In genomic region chr10:6618340-6618739, GRCh38 we compare ENCODE assay signal across 29 cellular contexts.
"Had no signal": no experiment of that assay in that cellular context is flagged by ENCODE, and none has a peak within 500 bp of the region (broad histone marks: within the 10 kb centered on the region; RNA-seq: fewer than 3 reads in every experiment).

No MANE protein-coding gene starts in this region.

- H3K79me2 ChIP-seq: parathyroid adenoma had no signal

- DNase-seq: colonic mucosa; effector CD8-positive, alpha-beta T cell; endodermal cell; foreskin fibroblast; gastrocnemius medialis; head of caudate nucleus; mesenchymal stem cell; mucosa of descending colon; naive B cell; sigmoid colon; stimulated activated CD4-positive, alpha-beta T cell treated with anti-CD3 and anti-CD28 coated beads, Interleukin-2, amount 100 ng/mL, for 24 hours; stimulated activated CD4-positive, alpha-beta T cell treated with anti-CD3 and anti-CD28 coated beads, Interleukin-4, amount 100 ng/mL, for 24 hours; stimulated activated naive CD4-positive, alpha-beta T cell treated with Interleukin-2 at 50 U/mL for 16 hours; upper lobe of right lung; uterus had no signal

- H3K9ac ChIP-seq: parathyroid adenoma had no signal

- H3K27ac Mint-ChIP-seq: dendritic cell treated with granulocyte-macrophage colony-stimulating factor and Interleukin-4, amounts not matched to agents 40 ng/mL and 50 ng/mL, for 4 days; endodermal cell; mesothelial cell of epicardium had no signal

- H3K27ac ChIP-seq: colonic mucosa, epithelial cell of prostate, gastrocnemius medialis, neutrophil, parathyroid adenoma, prostate gland, right atrium auricular region, sigmoid colon, thoracic aorta, tibial nerve, upper lobe of right lung, uterus had no signal

- H3K36me3 Mint-ChIP-seq: mesothelial cell of epicardium; stimulated activated effector memory CD8-positive, alpha-beta T cell treated with anti-CD3 and anti-CD28 coated beads, Interleukin-12 subunit alpha, Interleukin-12 subunit beta, amount 100 ng/mL, for 72 hours had no signal

- H3K27me3 Mint-ChIP-seq: natural killer cell treated with Interleukin-12 subunit alpha and Interleukin-12 subunit beta and Interleukin-15 and Interleukin-18, amount 100 ng/mL, for 72 hours had no signal

- ATAC-seq: esophagus mucosa; gastrocnemius medialis; mucosa of descending colon; natural killer cell treated with Interleukin-12 subunit alpha and Interleukin-12 subunit beta and Interleukin-15 and Interleukin-18, amount 100 ng/mL, for 72 hours; stimulated activated effector memory CD8-positive, alpha-beta T cell treated with anti-CD3 and anti-CD28 coated beads, Interleukin-12 subunit alpha, Interleukin-12 subunit beta, amount 100 ng/mL, for 72 hours; upper lobe of right lung had no signal

- FAIRE-seq: keratinocyte had no signal

- H3K4me3 ChIP-seq: colonic mucosa, gastrocnemius medialis, mucosa of descending colon, prostate gland, right atrium auricular region, sigmoid colon, thoracic aorta, tibial nerve, upper lobe of right lung, uterus had no signal

- H3K4me1 Mint-ChIP-seq: mesothelial cell of epicardium, naive B cell, neural crest cell had no signal

- H3K9me3 ChIP-seq: colonic mucosa, gastrocnemius medialis, mucosa of descending colon, neutrophil, prostate gland, right atrium auricular region, sigmoid colon, thoracic aorta, upper lobe of right lung, uterus had no signal

- H2AFZ ChIP-seq: parathyroid adenoma had no signal

- H3K27me3 ChIP-seq: colonic mucosa, gastrocnemius medialis, neutrophil, right atrium auricular region, sigmoid colon, tibial nerve, upper lobe of right lung, uterus had no signal

- H3K36me3 ChIP-seq: colonic mucosa, gastrocnemius medialis, neutrophil, prostate gland, right atrium auricular region, sigmoid colon, thoracic aorta, tibial nerve, upper lobe of right lung, uterus had no signal

- H3K4me1 ChIP-seq: colonic mucosa, parathyroid adenoma, prostate gland, right atrium auricular region, sigmoid colon, tibial nerve, upper lobe of right lung, uterus had no signal

- H3K4me3 Mint-ChIP-seq: dendritic cell treated with granulocyte-macrophage colony-stimulating factor and Interleukin-4, amounts not matched to agents 40 ng/mL and 50 ng/mL, for 4 days; endodermal cell; mesothelial cell of epicardium; naive B cell; natural killer cell treated with Interleukin-12 subunit alpha and Interleukin-12 subunit beta and Interleukin-15 and Interleukin-18, amount 100 ng/mL, for 72 hours; neural crest cell; stimulated activated effector memory CD8-positive, alpha-beta T cell treated with anti-CD3 and anti-CD28 coated beads, Interleukin-12 subunit alpha, Interleukin-12 subunit beta, amount 100 ng/mL, for 72 hours had no signal
